In the genomic region with DNA sequence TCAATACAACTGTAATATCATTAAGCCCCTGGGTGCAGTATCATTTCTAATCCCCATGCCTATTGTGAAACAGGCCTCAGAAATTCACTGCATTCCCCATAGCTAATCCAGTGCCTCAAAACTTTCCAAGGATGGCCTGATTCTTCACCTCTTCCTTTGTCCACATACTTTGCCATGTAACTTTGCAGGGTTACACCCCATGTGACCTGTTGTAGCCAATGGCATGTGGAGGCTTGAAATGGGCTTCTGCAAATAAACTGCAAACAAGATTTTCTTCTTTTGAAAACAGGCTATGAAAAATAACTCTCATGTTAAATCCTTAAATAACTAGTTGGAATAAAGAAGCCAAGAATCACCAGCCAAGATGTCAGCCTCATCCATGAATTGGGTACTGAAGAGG, we compare ENCODE assay signal across 2 cellular contexts.
A peak's percentile ranks its signal among the peaks of the same experiment; 100 is the strongest.
TF ChIP-seq lines count a peak whose summit lies in the region.

No MANE protein-coding gene starts in this region.

TF ChIP-seq in GM23338, 12 proteins besides CTCF, POLR2A, EP300 and RAD21 (continues in another document):
- TF ChIP-seq EZH2 (IDR thresholded peaks at IDR 0.05; ENCODE audit: low read depth, unreplicated experiment) (no peak), NANOG (IDR thresholded peaks at IDR 0.05; ENCODE audit: borderline replicate concordance) (no peak), JUNB (IDR thresholded peaks at IDR 0.05; ENCODE audit: unreplicated experiment) (no peak), ZNF114 (CRISPR knock-in tag; IDR thresholded peaks at IDR 0.05) (no peak), REST (IDR thresholded peaks at IDR 0.05; ENCODE audit: unreplicated experiment) (no peak), ZNF331 (CRISPR knock-in tag; IDR thresholded peaks at IDR 0.05; ENCODE audit: low read depth) (no peak), EZH2phosphoT487 (IDR thresholded peaks at IDR 0.05; ENCODE audit: unreplicated experiment) (no peak), ETS1 (IDR thresholded peaks at IDR 0.05) (no peak), STAT1 (IDR thresholded peaks at IDR 0.05; ENCODE audit: unreplicated experiment) (no peak), POLR2AphosphoS5 (IDR thresholded peaks at IDR 0.05; ENCODE audit: low read depth) (no peak), CREB1 (CRISPR knock-in tag; IDR thresholded peaks at IDR 0.05; ENCODE audit: low read depth) (no peak)

TF ChIP-seq in K562, 482 proteins besides CTCF, POLR2A, EP300 and RAD21:
- 0 out of 2 replicates have a peak, but pooled peaks have one; percentile 11 for TF ChIP-seq CEBPB (tag; IDR thresholded peaks at IDR 0.05)
- TF ChIP-seq NFYB (IDR thresholded peaks at IDR 0.05; ENCODE audit: extremely low read depth, insufficient read length) = peak; percentile 59
- peak; percentile 66; the same call in 1 of the 2 replicates for TF ChIP-seq USF1 (CRISPR knock-in tag; IDR thresholded peaks at IDR 0.05)
- peak; percentile 20; the same call in 1 of the 2 replicates for TF ChIP-seq RAD51 (IDR thresholded peaks at IDR 0.05; ENCODE audit: borderline replicate concordance, low read depth)
- TF ChIP-seq MAFK (IDR thresholded peaks at IDR 0.05; ENCODE audit: low read length) = no peak
- TF ChIP-seq USF2 (CRISPR knock-in tag; IDR thresholded peaks at IDR 0.05) = peak; percentile 78
